1 cellular context compared by ENCODE assay signal in the genomic region with DNA sequence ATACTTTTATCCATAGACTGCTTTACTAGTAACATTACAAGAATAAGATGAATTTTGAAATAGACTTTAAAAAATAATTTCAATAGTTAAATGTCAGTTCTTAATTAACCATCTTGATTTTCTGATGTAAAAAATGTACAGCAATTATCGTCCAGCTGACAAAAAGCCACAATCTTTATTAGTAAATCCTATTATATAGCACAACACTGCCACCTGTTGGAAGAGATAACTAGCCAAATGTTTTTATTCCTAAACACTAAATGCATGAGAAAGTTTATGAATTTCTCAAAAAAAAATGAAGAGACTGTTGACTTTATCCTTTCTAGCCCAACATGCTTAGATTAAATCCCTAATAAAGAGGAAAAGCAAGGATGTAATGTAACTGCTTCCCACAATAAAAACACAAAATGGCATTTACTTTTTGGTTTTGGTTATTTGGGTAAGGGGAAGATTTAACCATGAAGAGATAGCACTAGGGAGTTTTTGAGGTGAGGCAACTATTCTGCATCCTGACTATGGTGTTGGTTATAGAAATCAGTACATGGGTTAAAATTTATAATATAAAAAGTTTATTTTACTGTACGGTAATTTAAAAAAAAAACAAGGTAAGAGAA.
TF ChIP-seq lines count a peak whose summit lies in the region.

No MANE protein-coding gene starts in this region.

TF ChIP-seq in endothelial cell of umbilical vein, 7 proteins besides CTCF, POLR2A, EP300 and RAD21 (continued from another document):
- no peak for TF ChIP-seq POLR2AphosphoS5 (IDR thresholded peaks at IDR 0.05; ENCODE audit: insufficient read depth, low read depth, low read length)
- no peak for TF ChIP-seq JUN (IDR thresholded peaks at IDR 0.05; ENCODE audit: borderline replicate concordance, insufficient read depth, insufficient read length, low read depth)
